ENCODE assay signal across 19 cellular contexts in the genomic region with DNA sequence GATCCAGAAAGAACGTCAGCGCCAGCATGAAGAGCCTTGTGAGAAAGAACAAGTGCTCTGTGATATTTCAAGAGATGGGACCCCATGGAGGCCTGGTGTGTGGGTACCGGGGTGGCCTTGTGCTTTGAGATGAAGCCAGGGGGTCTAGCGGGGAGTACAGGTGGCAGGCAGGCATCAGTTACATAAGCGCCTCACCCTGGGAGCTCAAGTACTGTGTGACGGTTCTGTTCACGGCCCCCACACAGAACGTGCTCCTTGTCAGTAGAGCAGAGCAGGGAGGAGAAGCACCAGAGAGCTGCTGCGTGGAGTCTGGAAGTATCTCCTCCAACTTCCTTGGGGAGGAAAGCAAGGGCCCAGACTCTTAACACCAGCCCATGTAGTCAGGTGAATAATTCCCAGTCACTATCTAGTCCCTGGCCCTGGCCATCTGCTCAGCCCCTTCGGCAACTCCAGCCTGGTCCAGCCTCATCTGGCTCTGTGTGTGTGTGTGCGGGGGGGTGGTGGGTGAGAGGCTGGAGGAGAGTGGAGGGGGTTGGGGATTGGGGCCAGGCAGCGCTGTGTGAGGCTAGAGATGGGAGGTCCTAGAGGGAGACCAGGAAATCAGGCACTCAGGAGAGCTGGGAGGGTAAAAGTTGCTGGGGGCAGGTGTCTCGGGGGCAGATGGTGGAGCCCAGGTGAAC.
"Had no signal": no experiment of that assay in that cellular context is flagged by ENCODE, and none has a peak within 500 bp of the region (broad histone marks: within the 10 kb centered on the region; RNA-seq: fewer than 3 reads in every experiment).

No MANE protein-coding gene starts in this region.

- H3K9me3 Mint-ChIP-seq: activated naive CD8-positive, alpha-beta T cell treated with anti-CD3 and anti-CD28 coated beads, Interleukin-2, amount 50 U/mL, for 24 hours; natural killer cell had no signal

- DNase-seq: activated CD4-positive, alpha-beta T cell treated with anti-CD3 and anti-CD28 coated beads for 36 hours; activated CD4-positive, alpha-beta T cell treated with anti-CD3 and anti-CD28 coated beads, Interleukin-2, amount 50 U/mL, for 48 hours; activated CD8-positive, alpha-beta memory T cell treated with anti-CD3 and anti-CD28 coated beads, Interleukin-2, amount 10 ng/mL, durations not matched to agents 7 days and 5 days; activated naive CD4-positive, alpha-beta T cell treated with Interleukin-2 at 50 U/mL for 16 hours; activated naive CD8-positive, alpha-beta T cell treated with anti-CD3 and anti-CD28 coated beads, Interleukin-2, amount 50 U/mL, for 24 hours; activated T-cell treated with anti-CD3 and anti-CD28 coated beads, Interleukin-2, amount 50 U/mL, for 1 hour; aorta; effector CD8-positive, alpha-beta T cell; natural killer cell; retina; stimulated activated naive CD4-positive, alpha-beta T cell; SW 1271; T-helper 2 cell; tibial artery had no signal

- H3K27me3 ChIP-seq: esophagus muscularis mucosa, gastroesophageal sphincter, neutrophil, tibial artery had no signal

- H3K36me3 ChIP-seq: esophagus muscularis mucosa had no signal

- H3K36me3 Mint-ChIP-seq: natural killer cell had no signal

- H3K27me3 Mint-ChIP-seq: activated CD4-positive, alpha-beta T cell treated with anti-CD3 and anti-CD28 coated beads for 36 hours; activated CD8-positive, alpha-beta memory T cell treated with anti-CD3 and anti-CD28 coated beads, Interleukin-2, amount 10 ng/mL, durations not matched to agents 7 days and 5 days; activated naive CD8-positive, alpha-beta T cell treated with anti-CD3 and anti-CD28 coated beads, Interleukin-2, amount 50 U/mL, for 24 hours; dendritic cell treated with granulocyte-macrophage colony-stimulating factor and Interleukin-4, amounts not matched to agents 40 ng/mL and 50 ng/mL, for 4 days had no signal

- ATAC-seq: activated CD4-positive, alpha-beta T cell treated with anti-CD3 and anti-CD28 coated beads for 36 hours; activated CD8-positive, alpha-beta memory T cell treated with anti-CD3 and anti-CD28 coated beads, Interleukin-2, amount 10 ng/mL, durations not matched to agents 7 days and 5 days; activated naive CD8-positive, alpha-beta T cell treated with anti-CD3 and anti-CD28 coated beads, Interleukin-2, amount 50 U/mL, for 24 hours; gastroesophageal sphincter; natural killer cell had no signal

- H3K4me1 Mint-ChIP-seq: activated CD4-positive, alpha-beta T cell treated with anti-CD3 and anti-CD28 coated beads for 36 hours; activated CD8-positive, alpha-beta memory T cell treated with anti-CD3 and anti-CD28 coated beads, Interleukin-2, amount 10 ng/mL, durations not matched to agents 7 days and 5 days; activated naive CD8-positive, alpha-beta T cell treated with anti-CD3 and anti-CD28 coated beads, Interleukin-2, amount 50 U/mL, for 24 hours; natural killer cell had no signal

- H3K27ac Mint-ChIP-seq: activated CD4-positive, alpha-beta T cell treated with anti-CD3 and anti-CD28 coated beads for 36 hours; activated CD8-positive, alpha-beta memory T cell treated with anti-CD3 and anti-CD28 coated beads, Interleukin-2, amount 10 ng/mL, durations not matched to agents 7 days and 5 days; activated naive CD8-positive, alpha-beta T cell treated with anti-CD3 and anti-CD28 coated beads, Interleukin-2, amount 50 U/mL, for 24 hours; activated T-helper 2 cell treated with anti-CD3 and anti-CD28 coated beads, Interferon-gamma antibody, Interleukin-2, Interleukin-4, amounts not matched to agents 10 μg/mL and 5 μg/mL and 100 μg/mL, durations not matched to agents 14 hours and 24 hours and 36 hours; dendritic cell treated with granulocyte-macrophage colony-stimulating factor and Interleukin-4, amounts not matched to agents 40 ng/mL and 50 ng/mL, for 4 days; natural killer cell had no signal

- H3K4me3 Mint-ChIP-seq: activated CD4-positive, alpha-beta T cell treated with anti-CD3 and anti-CD28 coated beads for 36 hours; activated CD8-positive, alpha-beta memory T cell treated with anti-CD3 and anti-CD28 coated beads, Interleukin-2, amount 10 ng/mL, durations not matched to agents 7 days and 5 days; activated naive CD8-positive, alpha-beta T cell treated with anti-CD3 and anti-CD28 coated beads, Interleukin-2, amount 50 U/mL, for 24 hours; dendritic cell treated with granulocyte-macrophage colony-stimulating factor and Interleukin-4, amounts not matched to agents 40 ng/mL and 50 ng/mL, for 4 days; natural killer cell had no signal

- H3K27ac ChIP-seq: neutrophil, tibial artery had no signal

- H3K9me3 ChIP-seq: neutrophil had no signal

- H3K4me3 ChIP-seq: esophagus muscularis mucosa, gastroesophageal sphincter, tibial artery had no signal
